ENCODE assay signal across 15 cellular contexts in the genomic region with DNA sequence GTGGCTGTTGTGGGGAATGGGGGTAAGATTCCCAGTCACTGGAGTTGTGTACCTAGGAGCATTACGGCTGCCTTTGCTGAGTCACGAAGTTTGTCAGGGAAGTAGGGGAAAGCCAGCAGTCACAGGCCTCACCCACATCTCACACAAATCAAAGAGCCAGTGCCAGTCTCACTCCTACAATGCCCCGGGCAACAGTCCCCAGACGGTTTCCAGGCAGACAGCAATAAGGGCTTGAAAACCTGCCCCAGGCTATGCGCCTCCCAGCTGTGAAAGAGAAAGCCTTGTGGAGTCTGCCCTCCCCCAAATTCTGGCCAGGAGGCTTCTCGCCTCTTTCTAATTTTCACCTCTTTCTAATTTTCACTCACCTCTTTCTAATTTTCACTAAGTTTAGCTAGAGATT.
"Had no signal": no experiment of that assay in that cellular context is flagged by ENCODE, and none has a peak within 500 bp of the region (broad histone marks: within the 10 kb centered on the region; RNA-seq: fewer than 3 reads in every experiment).

No MANE protein-coding gene starts in this region.

- H3K4me1 Mint-ChIP-seq: activated naive CD8-positive, alpha-beta T cell treated with anti-CD3 and anti-CD28 coated beads for 36 hours; mesothelial cell of epicardium had no signal

- H3K4me3 Mint-ChIP-seq: activated naive CD8-positive, alpha-beta T cell treated with anti-CD3 and anti-CD28 coated beads for 36 hours; mesothelial cell of epicardium had no signal

- H3K9me3 ChIP-seq: neutrophil had no signal

- H3K36me3 ChIP-seq: brain microvascular endothelial cell, esophagus muscularis mucosa, heart left ventricle, neutrophil, transverse colon had no signal

- DNase-seq: activated CD4-positive, alpha-beta T cell treated with anti-CD3 and anti-CD28 coated beads for 1 hour; activated CD4-positive, alpha-beta T cell treated with anti-CD3 and anti-CD28 coated beads, Interleukin-2, amount 50 U/mL, for 48 hours; activated gamma-delta T cell; activated naive CD8-positive, alpha-beta T cell treated with anti-CD3 and anti-CD28 coated beads for 36 hours; activated T-cell treated with anti-CD3 and anti-CD28 coated beads, Interleukin-2, amount 50 U/mL, for 48 hours; brain microvascular endothelial cell; heart left ventricle; right cardiac atrium; small intestine; T-helper 9 cell; transverse colon had no signal

- H3K27me3 Mint-ChIP-seq: activated naive CD8-positive, alpha-beta T cell treated with anti-CD3 and anti-CD28 coated beads for 36 hours had no signal

- H3K27ac ChIP-seq: brain microvascular endothelial cell, esophagus muscularis mucosa, heart left ventricle, neutrophil, transverse colon had no signal

- H3K27ac Mint-ChIP-seq: activated naive CD8-positive, alpha-beta T cell treated with anti-CD3 and anti-CD28 coated beads for 36 hours; mesothelial cell of epicardium had no signal

- H3K27me3 ChIP-seq: brain microvascular endothelial cell, dorsolateral prefrontal cortex, esophagus muscularis mucosa, heart left ventricle, neutrophil, transverse colon had no signal

- H3K36me3 Mint-ChIP-seq: activated naive CD8-positive, alpha-beta T cell treated with anti-CD3 and anti-CD28 coated beads for 36 hours had no signal

- H3K4me3 ChIP-seq: dorsolateral prefrontal cortex, esophagus muscularis mucosa, heart left ventricle, transverse colon had no signal

- H3K4me1 ChIP-seq: esophagus muscularis mucosa, transverse colon had no signal

- ATAC-seq: heart left ventricle, right cardiac atrium had no signal
